Comparison of ENCODE assay signal across 9 cellular contexts in the genomic region with DNA sequence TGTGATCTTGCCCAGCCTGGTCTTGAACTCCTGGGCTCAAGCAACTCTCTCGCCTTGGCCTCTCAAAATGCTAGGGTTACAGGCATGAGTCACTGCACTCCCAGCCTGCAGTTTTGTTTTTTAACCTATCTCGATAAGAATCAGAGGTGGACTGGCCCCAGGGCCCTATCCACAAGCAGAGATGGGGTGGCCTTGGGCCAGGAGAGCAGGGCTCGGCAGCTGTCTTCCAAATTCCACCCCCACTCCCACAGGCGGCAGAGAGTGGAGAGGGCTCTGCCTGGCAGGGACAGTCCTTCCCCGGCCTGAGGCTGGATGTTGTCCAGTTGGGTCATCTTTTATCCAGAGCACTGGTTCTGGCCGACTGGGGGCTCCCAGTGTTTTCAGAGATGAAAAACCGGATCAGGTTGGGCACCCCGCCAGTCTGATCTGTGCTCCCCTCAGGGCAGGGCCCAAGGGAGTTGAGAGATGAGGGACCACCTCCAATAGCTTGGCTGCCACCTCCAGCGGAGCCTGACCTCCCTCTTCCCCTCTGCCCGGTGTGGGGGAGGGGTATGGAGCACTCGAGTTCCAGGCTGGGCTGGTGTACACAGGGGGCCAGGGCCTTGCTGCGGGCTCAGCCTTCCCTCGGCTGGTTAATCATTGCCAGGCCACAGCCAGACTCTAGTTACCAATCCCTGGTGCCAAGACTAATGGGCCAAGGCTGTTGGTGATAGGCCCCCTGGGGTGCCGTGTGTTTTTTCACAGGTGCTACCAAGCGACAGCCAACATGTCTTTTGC.
DNase-seq lines count a peak whose midpoint lies in the region; ATAC-seq and FAIRE-seq lines count a peak whose summit lies in the region.
"Had no signal": no experiment of that assay in that cellular context is flagged by ENCODE, and none has a peak within 500 bp of the region (broad histone marks: within the 10 kb centered on the region; RNA-seq: fewer than 3 reads in every experiment).

No MANE protein-coding gene starts in this region.

- peak; percentile 80 for FAIRE-seq in HTR-8/SVneo (lab: Jason Lieb, UNC)

- DNase-seq in HTR-8/SVneo (ENCODE audit: insufficient read length, low spot score) (peak; percentile 73), amniotic epithelial cell (ENCODE audit: low read depth) (peak; percentile 71), islet precursor cell (peak; percentile 91), substantia nigra (lab: John Stamatoyannopoulos, UW) (peak; percentile 42 to 97 (median 77)), germinal center (ENCODE audit: low spot score) (no peak)
- no peak for DNase-seq in activated CD4-positive, alpha-beta T cell treated with anti-CD3 and anti-CD28 coated beads for 48 hours
- DNase-seq: NCI-H2029 had no signal

- ATAC-seq in GM18502 (IDR thresholded peaks at IDR 0.05; ENCODE audit: poor library complexity, unreplicated experiment), result no peak
- ATAC-seq in GM19351 (IDR thresholded peaks at IDR 0.05; ENCODE audit: unreplicated experiment), result no peak

- peak overlapping the region; percentile 97 for H3K27ac ChIP-seq in substantia nigra (ENCODE audit: low read depth, low read length, poor library complexity, severe bottlenecking)

Comparison
In these comparisons a context has a peak if more than half of its experiments do, and no peak if none do; other contexts are left out.
1. DNase-seq: peak in HTR-8/SVneo (single experiment), amniotic epithelial cell (single experiment), islet precursor cell (single experiment) and substantia nigra (49 of 49); none in germinal center (single experiment) and activated CD4-positive, alpha-beta T cell treated with anti-CD3 and anti-CD28 coated beads for 48 hours (single experiment).